10 cellular contexts compared by ENCODE assay signal in the genomic region with DNA sequence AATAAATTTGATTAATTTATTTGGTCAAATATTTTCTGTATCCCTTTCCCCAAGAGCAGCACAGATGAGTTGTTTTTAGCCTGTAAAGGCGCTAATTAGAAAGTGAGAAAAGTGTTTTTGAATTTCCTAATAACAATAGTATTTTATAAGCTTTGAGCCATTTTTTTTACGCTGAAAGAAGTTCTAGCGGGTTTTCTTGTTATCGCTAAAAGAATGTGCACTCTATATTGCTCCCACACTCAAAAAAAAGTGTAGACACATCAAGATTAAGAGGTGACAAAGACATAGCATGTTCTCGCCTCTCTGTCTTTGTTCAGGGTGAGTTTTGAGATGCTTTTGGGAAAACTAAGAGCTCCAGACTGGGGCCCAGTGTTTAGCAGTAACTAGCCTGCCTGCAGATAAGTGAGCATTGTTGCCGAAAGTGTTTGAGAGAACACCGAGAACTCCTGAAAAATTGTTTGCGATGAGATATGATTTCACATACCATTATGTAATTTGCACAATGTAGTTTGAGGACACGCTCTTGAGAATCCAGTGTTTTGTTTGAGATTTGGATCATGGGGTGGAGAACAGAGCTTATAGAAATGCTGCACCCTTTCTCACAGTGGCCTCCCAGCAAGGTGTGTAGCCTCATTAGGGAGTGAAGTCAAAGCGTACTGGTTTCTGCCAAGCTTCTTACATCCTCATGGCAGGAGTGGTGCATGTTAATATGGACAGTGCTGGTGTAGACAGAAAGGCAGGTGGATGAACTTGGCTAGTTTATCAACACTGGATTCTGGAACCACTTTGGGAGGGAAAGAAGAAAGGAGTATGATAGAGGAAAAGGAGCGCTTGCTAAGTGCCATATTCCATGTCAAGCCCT. TPM values are rescaled to one million over a fixed set of nuclear protein-coding genes. Genes with fewer than 3 reads are reported as not detected.
DNase-seq lines count a peak whose midpoint lies in the region; ATAC-seq and TF ChIP-seq lines count a peak whose summit lies in the region.
"Had no signal": no experiment of that assay in that cellular context is flagged by ENCODE, and none has a peak within 500 bp of the region (broad histone marks: within the 10 kb centered on the region; RNA-seq: fewer than 3 reads in every experiment).

No MANE protein-coding gene starts in this region.

- H3K4me3 Mint-ChIP-seq in chondrocyte (ENCODE audit: unreplicated experiment): peak overlapping the region; percentile 88

- no peaks in the 10 kb centered on the region for H3K9me3 ChIP-seq in HUES64 (ENCODE audit: insufficient read depth, low read depth, low read length)
- no peaks in the 10 kb centered on the region for H3K9me3 ChIP-seq in muscle layer of duodenum (ENCODE audit: control insufficient read depth in 1 of 2, low read length in 2 of 2)

- peaks cover 16% of the 10 kb centered on the region; the same call in 1 of the 2 replicates for H3K4me1 ChIP-seq in HUES64 (ENCODE audit: insufficient read depth, low read length)
- peaks cover 0 to 8% of the 10 kb centered on the region in 2 donors for H3K4me1 ChIP-seq in muscle layer of duodenum (ENCODE audit: control insufficient read depth in 1 of 2, insufficient read depth in 2 of 2, low read length in 2 of 2)

- H3K27me3 ChIP-seq in HUES64 (ENCODE audit: insufficient read depth, low read length) (peaks cover 26% of the 10 kb centered on the region), muscle layer of duodenum (ENCODE audit: low read depth, low read length) (peaks cover 6% of the 10 kb centered on the region)

- H3K27ac Mint-ChIP-seq in chondrocyte (ENCODE audit: unreplicated experiment): peak overlapping the region; percentile 81

- H3K9ac ChIP-seq in HUES64 (ENCODE audit: low read depth, low read length): peak overlapping the region; percentile 91; the same call in 1 of the 2 replicates

- H3K27me3 Mint-ChIP-seq in chondrocyte (ENCODE audit: low read depth): no peaks in the 10 kb centered on the region

- H3K4me3 ChIP-seq in AG04449 (ENCODE audit: low read depth, low read length) (peak overlapping the region; percentile 87), HUES64 (ENCODE audit: low read length) (peak overlapping the region; percentile 80), muscle layer of duodenum (ENCODE audit: low read depth in 1 of 2, low read length in 2 of 2) (peak overlapping the region; percentile 74 to 83)

- ATAC-seq in HG02938 (IDR thresholded peaks at IDR 0.05; ENCODE audit: unreplicated experiment) (no peak), GM21381 (IDR thresholded peaks at IDR 0.05; ENCODE audit: unreplicated experiment) (no peak)

- H3K36me3 ChIP-seq in HUES64 (ENCODE audit: insufficient read depth, low read length) (no peaks in the 10 kb centered on the region), muscle layer of duodenum (ENCODE audit: control insufficient read depth in 1 of 2, insufficient read depth in 2 of 2, low read length in 2 of 2) (no peaks in the 10 kb centered on the region)

- H3K27ac ChIP-seq in HUES64 (ENCODE audit: low read depth, low read length) (no peak overlapping the region), muscle layer of duodenum (ENCODE audit: low read length) (no peak overlapping the region)

- peaks cover 3% of the 10 kb centered on the region for H3K36me3 Mint-ChIP-seq in chondrocyte (ENCODE audit: low read depth)

- CTCF ChIA-PET in AG04449 (lab: Yijun Ruan, JAX): interaction anchor here (1.0 to 2.3 kb wide), 7 partner anchors 20 to 108 kb away, joined by 3 to 8 read pairs (median 3); no protein-coding TSS in a partner anchor

- H3K4me1 Mint-ChIP-seq in chondrocyte (ENCODE audit: low read depth): peaks cover 44% of the 10 kb centered on the region

- no peak for TF ChIP-seq CTCF in AG04449 (IDR thresholded peaks at IDR 0.05; ENCODE audit: insufficient read depth, low read length, missing control alignments)
- no peak for TF ChIP-seq CTCF in chondrocyte (IDR thresholded peaks at IDR 0.05)

- no peaks in the 10 kb centered on the region for H3K9me3 Mint-ChIP-seq in chondrocyte (ENCODE audit: low read depth)

- DNase-seq in AG04449 (ENCODE audit: low read depth, low spot score) (no peak), chondrocyte (ENCODE audit: low spot score) (no peak), SW 1271 (lab: John Stamatoyannopoulos, UW) (no peak), iPS-NIHi7 (ENCODE audit: extremely low spot score) (no peak)
- DNase-seq: activated effector memory CD4-positive, alpha-beta T cell treated with Interleukin-2 at 50 U/mL for 16 hours; NCI-H226 had no signal

- WGBS in HUES64: 82% methylated on average over 9 of the region's 11 CpGs

- POLR2A ChIA-PET in AG04449 (lab: Yijun Ruan, JAX): no interaction called here

RNA-seq across cellular contexts. Expression of a gene that starts 1.5 kb away (rescaled TPM):
- 25.3 TPM for polyA plus RNA-seq in HUES64 (2013, experiment 1 of 2)
- polyA plus RNA-seq in HUES64 (2013, experiment 2 of 2): 30.1 TPM
- 126 to 176 TPM (median 128 TPM) in 3 replicates for total RNA-seq in chondrocyte
